In genomic region chr1:244968431-244968830, GRCh38 we compare ENCODE assay signal across 9 cellular contexts.
DNase-seq lines count a peak whose midpoint lies in the region; FAIRE-seq and TF ChIP-seq lines count a peak whose summit lies in the region.
"Had no signal": no experiment of that assay in that cellular context is flagged by ENCODE, and none has a peak within 500 bp of the region (broad histone marks: within the 10 kb centered on the region; RNA-seq: fewer than 3 reads in every experiment).

No MANE protein-coding gene starts in this region.

- peak; percentile 24 for FAIRE-seq in endothelial cell of umbilical vein (lab: Jason Lieb, UNC)

- no peaks in the 10 kb centered on the region for H4K20me1 ChIP-seq in BLaER1 treated with 17β-estradiol and CSF1 and Interleukin-3, amounts not matched to agents 10 nM and 100 nM
- H4K20me1 ChIP-seq in endothelial cell of umbilical vein (replicated peaks; ENCODE audit: control insufficient read depth, extremely low read depth, insufficient read depth, low read length) = no peaks in the 10 kb centered on the region

- no peaks in the 10 kb centered on the region for H3K27me3 Mint-ChIP-seq in nephron (ENCODE audit: low read depth)

- no peak for TF ChIP-seq CTCF in RWPE1 (conservative IDR thresholded peaks at IDR 0.05; ENCODE audit: low read depth)
- TF ChIP-seq CTCF in endothelial cell of umbilical vein (IDR thresholded peaks at IDR 0.05; ENCODE audit: extremely low read depth in 1 of 2, insufficient read depth in 1 of 2, low read depth in 1 of 2, low read length in 2 of 2) = no peak
- TF ChIP-seq CTCF in nephron (IDR thresholded peaks at IDR 0.05; ENCODE audit: unreplicated experiment in 3 of 3) = no peak
- no peak for TF ChIP-seq CTCF in GM13977 (IDR thresholded peaks at IDR 0.05; ENCODE audit: extremely low read depth, insufficient read depth, missing control alignments)

- no peaks in the 10 kb centered on the region for H3K9me1 ChIP-seq in endothelial cell of umbilical vein (replicated peaks; ENCODE audit: control insufficient read depth, extremely low read depth, insufficient read depth, low read length)

- H3K4me1 ChIP-seq in BLaER1 treated with 17β-estradiol and CSF1 and Interleukin-3, amounts not matched to agents 10 nM and 100 nM = peaks cover 38 to 55% (median 47%) of the 10 kb centered on the region in 10 experiments
- H3K4me1 ChIP-seq in endothelial cell of umbilical vein (ENCODE audit: control insufficient read depth, extremely low read depth, insufficient read depth, low read length) = peaks cover 37% of the 10 kb centered on the region

- no peaks in the 10 kb centered on the region for H3K36me3 Mint-ChIP-seq in nephron (ENCODE audit: low read depth)

- peak overlapping the region; percentile 74 for H2AFZ ChIP-seq in endothelial cell of umbilical vein (ENCODE audit: low read depth, low read length)

- POLR2A ChIA-PET in RWPE1 (lab: Yijun Ruan, JAX; ENCODE audit: low non-redundant PET) = no interaction called here
- POLR2A ChIA-PET in endothelial cell of umbilical vein (lab: Charles Lee) = interaction anchor here (1.6 kb wide), 1 partner anchor 105 kb away, joined by 4 read pairs; no protein-coding TSS in a partner anchor

- peaks cover 4% of the 10 kb centered on the region for H3K79me2 ChIP-seq in endothelial cell of umbilical vein (ENCODE audit: control insufficient read depth, insufficient read depth, low read length)

- no peaks in the 10 kb centered on the region for H3K36me3 ChIP-seq in BLaER1 treated with 17β-estradiol and CSF1 and Interleukin-3, amounts not matched to agents 10 nM and 100 nM
- no peaks in the 10 kb centered on the region for H3K36me3 ChIP-seq in endothelial cell of umbilical vein (ENCODE audit: control insufficient read depth in 2 of 2, extremely low read depth in 1 of 2, insufficient read depth in 2 of 2, low read length in 2 of 2)

- no peaks in the 10 kb centered on the region for H3K27me3 ChIP-seq in BLaER1 treated with 17β-estradiol and CSF1 and Interleukin-3, amounts not matched to agents 10 nM and 100 nM
- no peaks in the 10 kb centered on the region for H3K27me3 ChIP-seq in endothelial cell of umbilical vein (ENCODE audit: control insufficient read depth in 2 of 2, insufficient read depth in 2 of 2, low read length in 2 of 2)

- TF ChIP-seq POLR2A in endothelial cell of umbilical vein (IDR thresholded peaks at IDR 0.05; ENCODE audit: low read depth, low read length) = no peak
- TF ChIP-seq POLR2A in erythroblast (IDR thresholded peaks at IDR 0.05; ENCODE audit: low read length) = no peak

- dilution Hi-C loops in endothelial cell of umbilical vein (cut with MboI; ENCODE audit: extremely low pct_ligation_motif_present, low sequenced_read_pairs) = no loop called here

- BruUV-seq in endothelial cell of umbilical vein (replicated peaks; lab: Mats Ljungman, UMichigan) = no TSS peak

- no peak overlapping the region for H3K4me3 ChIP-seq in BLaER1 treated with 17β-estradiol and CSF1 and Interleukin-3, amounts not matched to agents 10 nM and 100 nM
- H3K4me3 ChIP-seq in endothelial cell of umbilical vein (replicated peaks in 1 of 3; ENCODE audit: insufficient read depth in 1 of 3, low read depth in 1 of 3, low read length in 3 of 3) = peak overlapping the region in 2 of 3 experiments; percentile 11 to 66

- H3K4me3 Mint-ChIP-seq in nephron = peak overlapping the region; percentile 88 to 97 (median 95)

- in situ Hi-C loops in GM13977 (cut with MboI; ENCODE audit: low pct_unique_long_range_greater_than_20kb, low sequenced_read_pairs, unreplicated experiment) = no loop called here

- peaks cover 42% of the 10 kb centered on the region for H3K4me1 Mint-ChIP-seq in nephron

- H3K9ac ChIP-seq in BLaER1 treated with 17β-estradiol and CSF1 and Interleukin-3, amounts not matched to agents 10 nM and 100 nM = peak overlapping the region in 10 of 11 experiments; percentile 24 to 100 (median 95); a peak in 15 of 22 replicates
- H3K9ac ChIP-seq in endothelial cell of umbilical vein (replicated peaks; ENCODE audit: extremely low read depth, insufficient read depth, low read length) = peak overlapping the region; percentile 100

- DNase-seq in RWPE1 (ENCODE audit: low spot score) = no peak
- DNase-seq in endothelial cell of umbilical vein (ENCODE audit: low read depth, low spot score) = peak; percentile 56
- no peak for DNase-seq in AG08396 (ENCODE audit: low spot score)
- no peak for DNase-seq in kidney glomerular epithelial cell (lab: John Stamatoyannopoulos, UW)
- no peak for DNase-seq in GM13977 (ENCODE audit: low spot score)
- no peak for DNase-seq in erythroblast (lab: John Stamatoyannopoulos, UW)
- DNase-seq: SHP77 treated with DMSO at 0.1 percent for 48 hours had no signal

- H3K27ac ChIP-seq in BLaER1 treated with 17β-estradiol and CSF1 and Interleukin-3, amounts not matched to agents 10 nM and 100 nM = peak overlapping the region; percentile 26 to 100 (median 99); a peak in 19 of 22 replicates
- H3K27ac ChIP-seq in RWPE1 (peak overlapping the region; percentile 64), endothelial cell of umbilical vein (ENCODE audit: insufficient read depth, low read depth, low read length) (peak overlapping the region; percentile 99)

- CTCF ChIA-PET in RWPE1 (lab: Yijun Ruan, JAX) = interaction anchor here (5.5 kb wide), 1 partner anchor 74 kb away, joined by 20 read pairs; no protein-coding TSS in a partner anchor
- CTCF ChIA-PET in endothelial cell of umbilical vein (lab: Charles Lee) = interaction anchor here (0.6 to 5.5 kb wide), 4 partner anchors 10 to 106 kb away, joined by 3 to 41 read pairs (median 19); partner anchors contain the start of gene HNRNPU

- intact Hi-C loops in endothelial cell of umbilical vein (cut with micrococcal nuclease) = no loop called here

- peak overlapping the region; percentile 99 to 100 (median 100) for H3K27ac Mint-ChIP-seq in nephron

- peak overlapping the region; percentile 52 to 97 (median 84); a peak in 21 of 22 replicates for H3K4me2 ChIP-seq in BLaER1 treated with 17β-estradiol and CSF1 and Interleukin-3, amounts not matched to agents 10 nM and 100 nM
- peak overlapping the region; percentile 94 for H3K4me2 ChIP-seq in endothelial cell of umbilical vein (ENCODE audit: insufficient read depth, low read length)

- H3K9me3 ChIP-seq in BLaER1 treated with 17β-estradiol and CSF1 and Interleukin-3, amounts not matched to agents 10 nM and 100 nM (replicated peaks in 1 of 11) = no peaks in the 10 kb centered on the region
- no peaks in the 10 kb centered on the region for H3K9me3 ChIP-seq in endothelial cell of umbilical vein (replicated peaks; ENCODE audit: control insufficient read depth, insufficient read depth, low read length)

- no peaks in the 10 kb centered on the region for H3K9me3 Mint-ChIP-seq in nephron

TF ChIP-seq in endothelial cell of umbilical vein, 7 proteins besides CTCF, POLR2A, EP300 and RAD21:
- TF ChIP-seq MAX (IDR thresholded peaks at IDR 0.05; ENCODE audit: insufficient read depth, insufficient read length) = no peak
- no peak for TF ChIP-seq EZH2 (IDR thresholded peaks at IDR 0.05; ENCODE audit: borderline replicate concordance, low read depth, low read length, severe bottlenecking)
- TF ChIP-seq MYC (IDR thresholded peaks at IDR 0.05; ENCODE audit: low read depth, low read length) = no peak
- no peak for TF ChIP-seq FOS (IDR thresholded peaks at IDR 0.05; ENCODE audit: borderline replicate concordance, insufficient read depth, low read length)
- no peak for TF ChIP-seq JUN (IDR thresholded peaks at IDR 0.05; ENCODE audit: borderline replicate concordance, insufficient read depth, insufficient read length, low read depth)

Comparison
In these comparisons a context has a peak if more than half of its experiments do, and no peak if none do; other contexts are left out.
1. H3K4me3 ChIP-seq: peak in endothelial cell of umbilical vein (2 of 3); none in BLaER1 treated with 17β-estradiol and CSF1 and Interleukin-3, amounts not matched to agents 10 nM and 100 nM (0 of 10).
2. Peak in every context shown above with its lines, with median percentiles within 50 percentile points of each other: H3K27ac ChIP-seq.